In the genomic region with DNA sequence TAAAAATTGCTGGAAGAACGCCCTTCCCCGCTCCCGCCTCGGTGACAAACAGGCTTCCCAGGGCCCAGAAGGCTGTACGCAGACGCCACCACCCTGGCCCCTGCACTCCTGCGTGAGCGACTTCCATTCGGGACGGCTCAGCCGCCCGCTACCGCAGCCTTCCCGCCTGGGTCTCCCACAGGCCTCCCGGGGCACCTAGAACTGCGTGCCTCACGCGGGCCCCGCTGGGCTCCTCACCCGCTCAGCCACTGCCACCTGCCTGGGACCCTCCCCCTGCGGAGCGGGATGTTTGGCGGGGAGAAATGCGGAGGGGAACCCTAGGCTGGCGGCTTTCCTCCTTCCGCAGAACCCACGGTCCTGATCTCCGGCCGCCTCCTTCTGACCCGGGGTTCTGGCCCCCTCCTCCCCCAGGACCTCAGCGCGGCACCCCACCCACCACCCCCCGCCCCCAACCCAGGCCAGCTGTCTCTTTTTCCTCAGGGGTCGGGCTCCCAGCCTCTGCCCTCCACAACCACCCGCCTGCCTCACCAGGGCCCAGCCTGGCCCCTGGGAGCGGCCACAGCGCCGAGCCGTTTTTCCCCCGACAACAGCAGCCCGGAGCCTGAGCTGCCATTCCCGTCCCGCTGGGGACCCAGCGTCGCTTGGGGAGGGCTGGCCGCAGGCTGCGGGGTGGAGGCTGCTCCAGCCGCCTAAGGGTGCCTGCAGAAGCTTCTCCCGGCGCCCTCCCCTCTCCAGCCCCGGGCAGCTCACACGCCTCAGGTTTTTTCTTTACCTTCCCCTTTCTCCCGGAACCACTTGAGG, we compare ENCODE assay signal across 8 cellular contexts. TPM values are rescaled to one million over a fixed set of nuclear protein-coding genes. Genes with fewer than 3 reads are reported as not detected.
DNase-seq lines count a peak whose midpoint lies in the region; ATAC-seq and TF ChIP-seq lines count a peak whose summit lies in the region.

No MANE protein-coding gene starts in this region.

- no peak for TF ChIP-seq CTCF in CD8-positive, alpha-beta T cell (IDR thresholded peaks at IDR 0.05)
- TF ChIP-seq CTCF in NB4 (IDR thresholded peaks at IDR 0.05; ENCODE audit: low read depth, low read length), result no peak
- TF ChIP-seq CTCF in glutamatergic neuron (IDR thresholded peaks at IDR 0.05; ENCODE audit: partially characterized antibody, unreplicated experiment), result no peak
- TF ChIP-seq CTCF in neural crest cell (conservative IDR thresholded peaks at IDR 0.05), result no peak

- H3K4me3 Mint-ChIP-seq in CD8-positive, alpha-beta T cell, result peak overlapping the region; percentile 79
- peak overlapping the region; percentile 82 for H3K4me3 Mint-ChIP-seq in activated naive CD4-positive, alpha-beta T cell treated with anti-CD3 and anti-CD28 coated beads, Interleukin-2, amount 50 U/mL, for 24 hours
- H3K4me3 Mint-ChIP-seq in glutamatergic neuron (ENCODE audit: unreplicated experiment) (peak overlapping the region; percentile 74), neural crest cell (peak overlapping the region; percentile 59)

- H3K9me3 ChIP-seq in CD8-positive, alpha-beta T cell (ENCODE audit: low read length), result no peaks in the 10 kb centered on the region

- intact Hi-C loops in CD8-positive, alpha-beta T cell (cut with DNase I, micrococcal nuclease), result loop anchor here in 1 of 2 experiments (1.0 to 2.0 kb wide), 2 partner anchors 18 to 33 kb away; no protein-coding TSS in a partner anchor

- H3K27me3 Mint-ChIP-seq in CD8-positive, alpha-beta T cell (ENCODE audit: low read depth), result peaks cover 4% of the 10 kb centered on the region
- no peaks in the 10 kb centered on the region for H3K27me3 Mint-ChIP-seq in activated naive CD4-positive, alpha-beta T cell treated with anti-CD3 and anti-CD28 coated beads, Interleukin-2, amount 50 U/mL, for 24 hours
- no peaks in the 10 kb centered on the region for H3K27me3 Mint-ChIP-seq in glutamatergic neuron (ENCODE audit: unreplicated experiment)
- H3K27me3 Mint-ChIP-seq in neural crest cell (ENCODE audit: low read depth), result peaks cover 2% of the 10 kb centered on the region

- no peak overlapping the region for H3K27ac ChIP-seq in CD8-positive, alpha-beta T cell (ENCODE audit: low read depth, low read length)

- H3K27me3 ChIP-seq in CD8-positive, alpha-beta T cell (ENCODE audit: insufficient read depth, low read length), result no peaks in the 10 kb centered on the region

- no peaks in the 10 kb centered on the region for H3K36me3 Mint-ChIP-seq in CD8-positive, alpha-beta T cell
- H3K36me3 Mint-ChIP-seq in activated naive CD4-positive, alpha-beta T cell treated with anti-CD3 and anti-CD28 coated beads, Interleukin-2, amount 50 U/mL, for 24 hours, result no peaks in the 10 kb centered on the region
- H3K36me3 Mint-ChIP-seq in glutamatergic neuron (ENCODE audit: unreplicated experiment), result no peaks in the 10 kb centered on the region
- H3K36me3 Mint-ChIP-seq in neural crest cell (ENCODE audit: low read depth), result no peaks in the 10 kb centered on the region

- no peaks in the 10 kb centered on the region for H3K36me3 ChIP-seq in CD8-positive, alpha-beta T cell (ENCODE audit: insufficient read depth, low read length)

- peak; percentile 61 for ATAC-seq in CD8-positive, alpha-beta T cell
- ATAC-seq in GM19351 (IDR thresholded peaks at IDR 0.05; ENCODE audit: unreplicated experiment), result no peak
- no peak for ATAC-seq in GM21825 (IDR thresholded peaks at IDR 0.05; ENCODE audit: unreplicated experiment)

- H3K27ac Mint-ChIP-seq in CD8-positive, alpha-beta T cell, result no peak overlapping the region
- no peak overlapping the region for H3K27ac Mint-ChIP-seq in activated naive CD4-positive, alpha-beta T cell treated with anti-CD3 and anti-CD28 coated beads, Interleukin-2, amount 50 U/mL, for 24 hours
- peak overlapping the region; percentile 22 for H3K27ac Mint-ChIP-seq in glutamatergic neuron (ENCODE audit: unreplicated experiment)
- H3K27ac Mint-ChIP-seq in neural crest cell (ENCODE audit: unreplicated experiment), result no peak overlapping the region

- no peaks in the 10 kb centered on the region for H3K9me3 Mint-ChIP-seq in CD8-positive, alpha-beta T cell
- no peaks in the 10 kb centered on the region for H3K9me3 Mint-ChIP-seq in activated naive CD4-positive, alpha-beta T cell treated with anti-CD3 and anti-CD28 coated beads, Interleukin-2, amount 50 U/mL, for 24 hours
- H3K9me3 Mint-ChIP-seq in glutamatergic neuron (ENCODE audit: unreplicated experiment) (no peaks in the 10 kb centered on the region), neural crest cell (no peaks in the 10 kb centered on the region)

- peak in 3 of 7 experiments; percentile 15 to 56 (median 22) for DNase-seq in CD8-positive, alpha-beta T cell
- peak; percentile 79 for DNase-seq in NB4 (ENCODE audit: low read depth)
- peak; percentile 58 for DNase-seq in glutamatergic neuron
- DNase-seq in neural crest cell (ENCODE audit: low read depth, low spot score), result peak; percentile 24
- DNase-seq in NCI-H1694 treated with DMSO at 0.1 percent for 48 hours (lab: John Stamatoyannopoulos, UW), result no peak

- POLR2A ChIA-PET in CD8-positive, alpha-beta T cell (lab: Charles Lee), result interaction anchor here (0.8 kb wide), 1 partner anchor 17 kb away, joined by 5 read pairs; no protein-coding TSS in a partner anchor

- H3K4me3 ChIP-seq in CD8-positive, alpha-beta T cell (ENCODE audit: low read depth, low read length), result peak overlapping the region; percentile 58
- peak overlapping the region; percentile 40 for H3K4me3 ChIP-seq in NB4 (ENCODE audit: low read depth, low read length)

- TF ChIP-seq POLR2A in NB4 (IDR thresholded peaks at IDR 0.05; ENCODE audit: extremely low read depth, insufficient read length), result no peak

- peaks cover 3% of the 10 kb centered on the region for H3K4me1 Mint-ChIP-seq in CD8-positive, alpha-beta T cell (ENCODE audit: low read depth)
- peaks cover 3% of the 10 kb centered on the region for H3K4me1 Mint-ChIP-seq in activated naive CD4-positive, alpha-beta T cell treated with anti-CD3 and anti-CD28 coated beads, Interleukin-2, amount 50 U/mL, for 24 hours
- peaks cover 1% of the 10 kb centered on the region for H3K4me1 Mint-ChIP-seq in glutamatergic neuron (ENCODE audit: low read depth, unreplicated experiment)
- H3K4me1 Mint-ChIP-seq in neural crest cell, result no peaks in the 10 kb centered on the region

- CTCF ChIA-PET in CD8-positive, alpha-beta T cell (lab: Charles Lee), result interaction anchor here (0.7 to 3.1 kb wide), 4 partner anchors 17 to 149 kb away, joined by 3 to 16 read pairs (median 4); no protein-coding TSS in a partner anchor

- no peaks in the 10 kb centered on the region for H3K4me1 ChIP-seq in CD8-positive, alpha-beta T cell (ENCODE audit: insufficient read depth, low read length)

RNA-seq across cellular contexts. Expression of a gene that starts 27.6 kb away (rescaled TPM):
- 100 to 1,000 TPM; 130 to 134 TPM for total RNA-seq in CD8-positive, alpha-beta T cell
- total RNA-seq in glutamatergic neuron (ENCODE audit: unreplicated experiment) (298 TPM), neural crest cell (148 and 149 TPM in 2 replicates)

RNA-seq across cellular contexts. Expression of a gene that starts 47.8 kb away (rescaled TPM):
- 10 to 100 TPM; 65.7 to 76.5 TPM for total RNA-seq in CD8-positive, alpha-beta T cell
- total RNA-seq in glutamatergic neuron (ENCODE audit: unreplicated experiment) (121 TPM), neural crest cell (158 and 166 TPM in 2 replicates)
